ENCODE assay signal across 1 cellular context in genomic region chr16:87471278-87472141, GRCh38.
TF ChIP-seq lines count a peak whose summit lies in the region.

No MANE protein-coding gene starts in this region.

TF ChIP-seq in K562, 482 proteins besides CTCF, POLR2A, EP300 and RAD21:
- TF ChIP-seq YY1 (IDR thresholded peaks at IDR 0.05; ENCODE audit: borderline replicate concordance in 1 of 3, control insufficient read depth in 1 of 3, extremely low read depth in 1 of 3, insufficient read depth in 3 of 3, insufficient read length in 1 of 3, insufficient replicate concordance in 2 of 3, low read depth in 1 of 3, low read length in 2 of 3) (peak in 1 of 3 experiments; percentile 15), U2AF2 (optimal IDR thresholded peaks at IDR 0.05; ENCODE audit: low read depth, low read length) (no peak), NR2C2 (CRISPR knock-in tag; IDR thresholded peaks at IDR 0.05) (no peak), NR2C2 (tag; IDR thresholded peaks at IDR 0.05) (peak; percentile 40; the same call in 1 of the 2 replicates), RFX5 (IDR thresholded peaks at IDR 0.05; ENCODE audit: low read depth, low read length) (no peak)
